Comparison of ENCODE assay signal across 17 cellular contexts in genomic region chr4:185351691-185352090, GRCh38. TPM values are rescaled to one million over a fixed set of nuclear protein-coding genes. Genes with fewer than 3 reads are reported as not detected.
DNase-seq lines count a peak whose midpoint lies in the region; ATAC-seq, FAIRE-seq and TF ChIP-seq lines count a peak whose summit lies in the region.
"Had no signal": no experiment of that assay in that cellular context is flagged by ENCODE, and none has a peak within 500 bp of the region (broad histone marks: within the 10 kb centered on the region; RNA-seq: fewer than 3 reads in every experiment).

No MANE protein-coding gene starts in this region.

- H3K4me3 ChIP-seq in OCI-LY1 (ENCODE audit: low read depth, low read length, poor library complexity, severe bottlenecking) (no peak overlapping the region), GM12878 (no peak overlapping the region), H7 (ENCODE audit: insufficient read depth, low read depth, low read length) (no peak overlapping the region)
- H3K4me3 ChIP-seq: BLaER1, GM23248 had no signal

- H3K27me3 Mint-ChIP-seq in nephron progenitor cell (ENCODE audit: low read depth, poor library complexity): no peaks in the 10 kb centered on the region
- H3K27me3 Mint-ChIP-seq: IgD-negative memory B cell had no signal

- H3K27ac Mint-ChIP-seq in nephron progenitor cell: peak overlapping the region; percentile 44
- H3K27ac Mint-ChIP-seq: CD8-positive, alpha-beta T cell had no signal

- H3K9me3 Mint-ChIP-seq in nephron progenitor cell: no peaks in the 10 kb centered on the region
- H3K9me3 Mint-ChIP-seq: CD8-positive, alpha-beta T cell; IgD-negative memory B cell had no signal

- H3K27ac ChIP-seq in OCI-LY1 (ENCODE audit: low read depth, low read length, poor library complexity, severe bottlenecking): peak overlapping the region; percentile 84
- H3K27ac ChIP-seq in GM12878 (ENCODE audit: control insufficient read depth, insufficient read depth): peak overlapping the region; percentile 54
- H3K27ac ChIP-seq: 22Rv1, BLaER1, GM23248 had no signal

- H3K9ac ChIP-seq in OCI-LY1 (ENCODE audit: low read length): no peak overlapping the region
- no peak overlapping the region for H3K9ac ChIP-seq in GM12878 (ENCODE audit: control insufficient read depth, insufficient read depth, low read length)
- H3K9ac ChIP-seq: BLaER1, GM23248 had no signal

- no peak for TF ChIP-seq RAD21 in GM12878 (IDR thresholded peaks at IDR 0.05; ENCODE audit: insufficient read depth, low read depth, low read length)

- POLR2A ChIA-PET in GM12878 (lab: Charles Lee): interaction anchor here (0.8 to 3.8 kb wide), 2 partner anchors 12 to 43 kb away, joined by 4 to 24 read pairs; no protein-coding TSS in a partner anchor

- H3K36me3 ChIP-seq in OCI-LY1 (ENCODE audit: insufficient read depth, low read length): peaks cover 72% of the 10 kb centered on the region
- peaks cover 18 to 47% of the 10 kb centered on the region in 2 experiments for H3K36me3 ChIP-seq in GM12878 (ENCODE audit: control insufficient read depth in 2 of 2, insufficient read depth in 2 of 2, low read length in 1 of 2)
- H3K36me3 ChIP-seq in H7 (replicated peaks; ENCODE audit: control insufficient read depth, insufficient read depth, low read length): no peaks in the 10 kb centered on the region

- H3K79me2 ChIP-seq in OCI-LY1 (ENCODE audit: insufficient read depth, low read length): no peaks in the 10 kb centered on the region
- no peaks in the 10 kb centered on the region for H3K79me2 ChIP-seq in GM12878 (ENCODE audit: control insufficient read depth, insufficient read depth, low read length)

- H3K4me2 ChIP-seq in OCI-LY1 (ENCODE audit: low read length) (no peak overlapping the region), GM12878 (ENCODE audit: control insufficient read depth, insufficient read depth) (no peak overlapping the region)
- H3K4me2 ChIP-seq: BLaER1 had no signal

- 0 out of 2 replicates have a peak, but pooled peaks have one; percentile 13 for TF ChIP-seq POLR2A in GM12892 (IDR thresholded peaks at IDR 0.05; ENCODE audit: low read depth, low read length)
- no peak; the same call in 1 of the 2 replicates for TF ChIP-seq POLR2A in GM12878 (IDR thresholded peaks at IDR 0.05; ENCODE audit: low read depth, low read length)

- H3K9me3 ChIP-seq in OCI-LY1 (ENCODE audit: low read length) (no peaks in the 10 kb centered on the region), GM12878 (replicated peaks; ENCODE audit: control insufficient read depth, insufficient read depth, low read length) (no peaks in the 10 kb centered on the region; the same call in 2 of the 3 replicates)
- H3K9me3 ChIP-seq: BLaER1 had no signal

- FAIRE-seq in GM12892 (lab: Jason Lieb, UNC): no peak
- no peak for FAIRE-seq in GM12878 (lab: Jason Lieb, UNC)
- FAIRE-seq: H54, HepG2 had no signal

- peaks cover 19% of the 10 kb centered on the region for H3K4me1 Mint-ChIP-seq in nephron progenitor cell

- RAD21 ChIA-PET in GM12878 (lab: Charles Lee; ENCODE audit: unreplicated experiment): interaction anchor here (1.2 to 3.1 kb wide), 2 partner anchors 10 to 45 kb away, joined by 5 to 14 read pairs; no protein-coding TSS in a partner anchor

- SMC1A ChIA-PET in GM12878 (lab: Charles Lee; ENCODE audit: uncharacterized antibody, unreplicated experiment): interaction anchor here (0.9 to 3.7 kb wide), 6 partner anchors 11 to 168 kb away, joined by 3 to 31 read pairs (median 3); no protein-coding TSS in a partner anchor

- no peaks in the 10 kb centered on the region for H4K20me1 ChIP-seq in OCI-LY1 (ENCODE audit: insufficient read depth, low read length)
- H4K20me1 ChIP-seq in GM12878 (ENCODE audit: control insufficient read depth, insufficient read depth): no peaks in the 10 kb centered on the region
- H4K20me1 ChIP-seq: BLaER1 had no signal

- H3K27me3 ChIP-seq in OCI-LY1 (ENCODE audit: insufficient read depth, low read length) (no peaks in the 10 kb centered on the region), GM12878 (replicated peaks in 1 of 2; ENCODE audit: control insufficient read depth in 2 of 2, insufficient read depth in 2 of 2, low read length in 1 of 2) (no peaks in the 10 kb centered on the region), H7 (ENCODE audit: control insufficient read depth, insufficient read depth, low read length) (no peaks in the 10 kb centered on the region)
- H3K27me3 ChIP-seq: BLaER1 had no signal

- TF ChIP-seq EP300 in GM12878 (IDR thresholded peaks at IDR 0.05; ENCODE audit: borderline replicate concordance in 1 of 2, control insufficient read depth in 1 of 2, low read depth in 2 of 2, low read length in 2 of 2): no peak

- H3F3A ChIP-seq in OCI-LY1 (ENCODE audit: insufficient read depth, low read length): no peaks in the 10 kb centered on the region

- no peak for ATAC-seq in GM12878
- ATAC-seq: CD8-positive, alpha-beta T cell; HepG2 had no signal

- peaks cover 64% of the 10 kb centered on the region for H3K36me3 Mint-ChIP-seq in nephron progenitor cell (ENCODE audit: low read depth)

- BruUV-seq in GM12878 (replicated peaks; lab: Mats Ljungman, UMichigan): no TSS peak

- H3K4me1 ChIP-seq in OCI-LY1 (ENCODE audit: insufficient read depth, low read length, severe bottlenecking): peaks cover 19% of the 10 kb centered on the region
- peaks cover 25% of the 10 kb centered on the region for H3K4me1 ChIP-seq in GM12878 (ENCODE audit: control insufficient read depth, insufficient read depth, low read length)
- H3K4me1 ChIP-seq: BLaER1 had no signal

- TF ChIP-seq CTCF in OCI-LY1 (IDR thresholded peaks at IDR 0.05; ENCODE audit: low read length): no peak
- no peak for TF ChIP-seq CTCF in GM12878 (IDR thresholded peaks at IDR 0.05 in 2 of 3, conservative IDR thresholded peaks at IDR 0.05 in 1 of 3; ENCODE audit: control insufficient read depth in 2 of 3, extremely low read depth in 1 of 3, insufficient read depth in 1 of 3, low read depth in 3 of 3, low read length in 3 of 3)
- TF ChIP-seq CTCF in nephron progenitor cell (IDR thresholded peaks at IDR 0.05): no peak

- no peak overlapping the region for H3K4me3 Mint-ChIP-seq in nephron progenitor cell
- H3K4me3 Mint-ChIP-seq: CD8-positive, alpha-beta T cell had no signal

- H2AFZ ChIP-seq in OCI-LY1 (ENCODE audit: low read length) (no peak overlapping the region), GM12878 (ENCODE audit: control insufficient read depth, low read depth, low read length) (no peak overlapping the region)
- H2AFZ ChIP-seq: GM23248 had no signal

- in situ Hi-C loops in GM12878 (cut with MboI): no loop called here

- no peaks in the 10 kb centered on the region for H3K9me2 ChIP-seq in OCI-LY1 (ENCODE audit: low read depth, low read length)

- intact Hi-C loops in GM12878 (cut with micrococcal nuclease; ENCODE audit: unreplicated experiment): no loop called here

- CTCF ChIA-PET in GM12878 (lab: Yijun Ruan, JAX): interaction anchor here (1.0 to 1.9 kb wide), 3 partner anchors 45 to 140 kb away, joined by 3 to 14 read pairs (median 4); no protein-coding TSS in a partner anchor

- DNase-seq in GM12892 (ENCODE audit: insufficient read length) (no peak), GM12878 (ENCODE audit: low read depth, low spot score) (no peak), nephron progenitor cell (no peak), SKM-1 (lab: John Stamatoyannopoulos, UW; ENCODE audit: unreplicated experiment) (no peak), H7 (no peak), A172 (ENCODE audit: low spot score) (no peak)
- DNase-seq: Calu3; CD8-positive, alpha-beta T cell; DMS79 treated with DMSO at 0.1 percent for 48 hours; GM23248 had no signal

- WGBS in GM12878 (ENCODE audit: insufficient coverage, insufficient replicate concordance, low lambda C conversion rate, missing lambda C conversion rate): 94% methylated on average over 13 of the region's 13 CpGs

RNA-seq across cellular contexts. Expression of gene LRP2BP, which starts 44.0 kb away (rescaled TPM):
- 9.4 TPM for polyA plus RNA-seq in GM12892 (2012; ENCODE audit: missing spikeins)
- total RNA-seq in GM12878 (2013; cell fraction: nucleolus; rRNA removed): 17.9 and 22.6 TPM in 2 replicates
- total RNA-seq in GM12878 (2014; rRNA removed): 0.82 and 0.85 TPM in 2 replicates
- total RNA-seq in GM12878 (2014; rRNA removed; fragmentation: Illumina TruSeq; extraction: Trizol): 0.55 and 0.81 TPM in 2 replicates
- total RNA-seq in GM12878 (2021): 0.48 and 0.62 TPM in 2 replicates
- 5.1 TPM for polyA plus RNA-seq in GM12878 (2011; ENCODE audit: low read depth)
- 1.2 and 2.3 TPM in 2 replicates for polyA plus RNA-seq in GM12878 (2011; rRNA removed)
- 0.13 and 0.24 TPM in 2 replicates for polyA plus RNA-seq in GM12878 (2011; cell fraction: cytosol; rRNA removed)
- polyA plus RNA-seq in GM12878 (2011; cell fraction: nucleus; rRNA removed): 3.6 and 4.5 TPM in 2 replicates
- 4.5 and 6.1 TPM in 2 replicates for polyA plus RNA-seq in GM12878 (2012)
- polyA plus RNA-seq in GM12878 (2014; fragmentation: Illumina TruSeq; extraction: Trizol): 0.16 and 0.29 TPM in 2 replicates
- polyA plus RNA-seq in GM12878 (2014; fragmentation: Nextera tagmentation; extraction: Ambion mirVana): 1 to 10 TPM; 1.5 to 2.3 TPM
- polyA plus RNA-seq in GM12878 (2014; rRNA removed): 0.27 and 0.39 TPM in 2 replicates
- 1 to 10 TPM; 4.5 to 5.2 TPM for polyA plus RNA-seq in GM12878 (2016; fragmentation: Nextera tagmentation; extraction: Ambion mirVana)
- 1.1 and 2.4 TPM in 2 replicates for polyA minus RNA-seq in GM12878 (2011; rRNA and poly(A)+ RNA removed)
- polyA minus RNA-seq in GM12878 (2011; cell fraction: cytosol; rRNA and poly(A)+ RNA removed): 0.67 and 0.94 TPM in 2 replicates
- 3.3 and 3.4 TPM in 2 replicates for polyA minus RNA-seq in GM12878 (2011; cell fraction: nucleus; rRNA and poly(A)+ RNA removed)
- total RNA-seq in H7 (2014; rRNA removed; shearing (Covaris generic)): 0.21 and 0.26 TPM in 2 replicates
- 0.34 and 0.55 TPM in 2 replicates for total RNA-seq in A172 (2014; rRNA removed; shearing (Covaris generic))
- total RNA-seq: GM23248 had no signal

RNA-seq across cellular contexts. Expression of gene ANKRD37, which starts 45.0 kb away (rescaled TPM):
- 160 TPM for polyA plus RNA-seq in GM12892 (2012; ENCODE audit: missing spikeins)
- 92.7 and 109 TPM in 2 replicates for total RNA-seq in GM12878 (2013; cell fraction: nucleolus; rRNA removed)
- total RNA-seq in GM12878 (2014; rRNA removed): 21.0 and 26.8 TPM in 2 replicates
- 11.4 and 13.4 TPM in 2 replicates for total RNA-seq in GM12878 (2014; rRNA removed; fragmentation: Illumina TruSeq; extraction: Trizol)
- 18.6 and 19.9 TPM in 2 replicates for total RNA-seq in GM12878 (2021)
- polyA plus RNA-seq in GM12878 (2011; ENCODE audit: low read depth): 201 TPM
- 67.9 and 80.1 TPM in 2 replicates for polyA plus RNA-seq in GM12878 (2011; rRNA removed)
- polyA plus RNA-seq in GM12878 (2011; cell fraction: cytosol; rRNA removed): 46.2 and 65.1 TPM in 2 replicates
- 48.1 and 72.6 TPM in 2 replicates for polyA plus RNA-seq in GM12878 (2011; cell fraction: nucleus; rRNA removed)
- polyA plus RNA-seq in GM12878 (2012): 80.2 and 194 TPM in 2 replicates
- 9.9 and 10.6 TPM in 2 replicates for polyA plus RNA-seq in GM12878 (2014; fragmentation: Illumina TruSeq; extraction: Trizol)
- 10 to 100 TPM; 24.1 to 24.2 TPM for polyA plus RNA-seq in GM12878 (2014; fragmentation: Nextera tagmentation; extraction: Ambion mirVana)
- polyA plus RNA-seq in GM12878 (2014; rRNA removed): 23.5 and 32.2 TPM in 2 replicates
- polyA plus RNA-seq in GM12878 (2016; fragmentation: Nextera tagmentation; extraction: Ambion mirVana): 10 to 100 TPM; 52.1 to 57.3 TPM
- 28.2 and 31.1 TPM in 2 replicates for polyA minus RNA-seq in GM12878 (2011; rRNA and poly(A)+ RNA removed)
- 20.3 and 21.3 TPM in 2 replicates for polyA minus RNA-seq in GM12878 (2011; cell fraction: cytosol; rRNA and poly(A)+ RNA removed)
- polyA minus RNA-seq in GM12878 (2011; cell fraction: nucleus; rRNA and poly(A)+ RNA removed): 57.9 and 60.2 TPM in 2 replicates
- 0.24 and 2.5 TPM in 2 replicates for total RNA-seq in H7 (2014; rRNA removed; shearing (Covaris generic))
- total RNA-seq in A172 (2014; rRNA removed; shearing (Covaris generic)): 25.3 and 47.6 TPM in 2 replicates
- total RNA-seq: A673 had no signal
